In the genomic region with DNA sequence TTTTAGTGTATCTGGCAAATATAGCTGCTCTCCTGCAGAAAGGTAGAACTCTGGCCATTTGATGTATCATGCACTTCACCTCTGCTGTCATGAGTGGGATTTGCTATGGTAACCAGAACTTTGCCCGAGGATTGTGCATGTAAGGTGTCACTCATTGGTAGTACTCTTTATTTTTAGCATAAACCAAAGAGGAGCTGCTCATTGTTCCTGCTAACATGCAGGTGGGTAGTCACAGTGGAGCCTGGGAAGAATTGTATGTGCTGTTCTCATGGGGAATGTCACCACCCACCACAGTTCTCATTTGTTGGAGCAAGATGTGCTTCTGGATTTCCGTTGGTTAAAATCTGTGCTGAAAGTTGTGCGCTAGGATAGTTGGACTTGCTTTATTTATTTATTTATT, we compare ENCODE assay signal across 20 cellular contexts. TPM values are rescaled to one million over a fixed set of nuclear protein-coding genes. Genes with fewer than 3 reads are reported as not detected.
A peak's percentile ranks its signal among the peaks of the same experiment; 100 is the strongest.
DNase-seq lines count a peak whose midpoint lies in the region; ATAC-seq lines count a peak whose summit lies in the region.
"Had no signal": no experiment of that assay in that cellular context is flagged by ENCODE, and none has a peak within 500 bp of the region (broad histone marks: within the 10 kb centered on the region; RNA-seq: fewer than 3 reads in every experiment).

No MANE protein-coding gene starts in this region.

- H3K27ac ChIP-seq in caudate nucleus (ENCODE audit: low read depth, low read length) = peak overlapping the region; percentile 17
- H3K27ac ChIP-seq: BLaER1, C4-2B, GM23248 had no signal

- peak; percentile 21 for ATAC-seq in Right ventricle myocardium superior (ENCODE audit: poor library complexity)
- ATAC-seq: CD8-positive, alpha-beta T cell; GM12878 had no signal

- DNase-seq in Right ventricle myocardium superior (no peak), cardiac septum (ENCODE audit: low spot score) (no peak), Ammon's horn (ENCODE audit: low spot score) (peak; percentile 36), caudate nucleus (lab: John Stamatoyannopoulos, UW) (peak in 34 of 61 donors; percentile 10 to 93 (median 52)), putamen (ENCODE audit: low spot score) (peak; percentile 79), NCI-H446 treated with DMSO at 0.1 percent for 48 hours (lab: John Stamatoyannopoulos, UW) (no peak)
- DNase-seq: Caco-2; CD4-positive, CD25-positive, alpha-beta regulatory T cell; CD8-positive, alpha-beta T cell; DMS153; DMS79; EL; GDM1; GM23248; H7; HCEC 1CT had no signal

- intact Hi-C loops in Right ventricle myocardium superior (cut with DNase I) (no loop called here), cardiac septum (cut with DNase I) (no loop called here)

RNA-seq across cellular contexts. Expression of gene PDZD2, which starts 12.3 kb away (rescaled TPM):
- total RNA-seq in Right ventricle myocardium superior = 81.5 TPM
- 67.1 TPM for total RNA-seq in cardiac septum
- total RNA-seq: B cell, GM23248 had no signal

Comparison
In these comparisons a context has a peak if more than half of its experiments do, and no peak if none do; other contexts are left out.
1. DNase-seq: peak in Ammon's horn (single experiment), caudate nucleus (34 of 61) and putamen (single experiment); none in Right ventricle myocardium superior (single experiment), cardiac septum (single experiment) and NCI-H446 treated with DMSO at 0.1 percent for 48 hours (single experiment).